8 cellular contexts compared by ENCODE assay signal in the genomic region with DNA sequence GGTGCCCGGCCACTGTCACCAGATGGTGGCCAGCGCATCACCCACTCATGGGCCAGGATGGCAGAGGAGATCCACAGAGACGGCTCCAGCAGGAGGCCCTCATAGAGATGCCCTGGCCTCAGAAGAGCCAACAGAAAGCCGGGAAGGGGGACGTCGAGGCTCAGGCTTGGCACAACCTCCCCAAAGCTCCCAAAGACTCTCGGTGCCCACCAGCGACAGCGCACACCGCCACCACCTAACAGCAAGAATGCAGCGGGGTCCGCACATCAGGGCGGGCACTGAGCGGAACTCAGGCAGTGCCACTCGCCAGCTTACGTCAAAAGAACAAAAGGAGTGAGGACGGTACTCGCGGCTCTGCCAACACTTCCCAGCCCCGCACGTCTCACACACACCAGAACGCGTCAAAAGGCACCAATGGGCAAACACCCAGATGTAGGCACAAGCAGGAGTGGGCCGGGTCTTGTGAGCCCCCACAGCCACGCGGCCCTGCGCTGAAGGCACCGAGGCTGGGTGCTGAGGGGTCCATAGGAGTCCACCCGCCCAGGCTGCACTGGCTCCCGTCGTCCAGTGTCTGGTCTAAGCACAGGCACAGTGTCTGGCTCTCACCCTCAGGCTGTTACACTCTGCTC. TPM values are rescaled to one million over a fixed set of nuclear protein-coding genes. Genes with fewer than 3 reads are reported as not detected.
DNase-seq lines count a peak whose midpoint lies in the region; ATAC-seq, FAIRE-seq and TF ChIP-seq lines count a peak whose summit lies in the region.
"Not testable (repeated sequence)": the region's sequence is repeated elsewhere in the genome, so short reads cannot be mapped to it uniquely, and the experiment has no call there.

No MANE protein-coding gene starts in this region.

- FAIRE-seq in keratinocyte (lab: Jason Lieb, UNC), result not testable (repeated sequence)

- peak overlapping the region; percentile 90 for H3K4me2 ChIP-seq in BLaER1
- peak overlapping the region; percentile 45 for H3K4me2 ChIP-seq in keratinocyte (ENCODE audit: control insufficient read depth, extremely low read depth, insufficient read depth, low read depth, low read length)

- intact Hi-C loops in adrenal gland (cut with DNase I); gastrocnemius medialis (cut with DNase I; ENCODE audit: low total_unique reads); thyroid gland (cut with DNase I): not testable (repeated sequence)

- peaks cover 31% of the 10 kb centered on the region for H3K79me2 ChIP-seq in keratinocyte (ENCODE audit: control insufficient read depth, insufficient read depth, low read length)

- H3K27me3 Mint-ChIP-seq in naive B cell, result not testable (repeated sequence)

- not testable (repeated sequence) for ATAC-seq in naive B cell (ENCODE audit: low read depth in 2 of 2); gastrocnemius medialis

- not testable (repeated sequence) for H3K9me1 ChIP-seq in keratinocyte (ENCODE audit: control insufficient read depth, extremely low read depth, insufficient read depth, low read length)

- in situ Hi-C loops in gastrocnemius medialis (cut with MboI; ENCODE audit: low sequenced_read_pairs in 4 of 4), result not testable (repeated sequence)

- peak overlapping the region in 5 of 8 donors; percentile 8 to 66 (median 33) for H3K4me3 Mint-ChIP-seq in naive B cell

- H3K4me1 ChIP-seq in BLaER1, result peaks cover 72% of the 10 kb centered on the region
- peaks cover 0 to 33% of the 10 kb centered on the region in 2 donors for H3K4me1 ChIP-seq in adrenal gland (replicated peaks in 1 of 2)
- H3K4me1 ChIP-seq in endocrine pancreas (ENCODE audit: control insufficient read depth, insufficient read depth, low read length), result not testable (repeated sequence)
- H3K4me1 ChIP-seq in keratinocyte (ENCODE audit: control insufficient read depth, extremely low read depth, insufficient read depth, low read length), result peaks cover 49% of the 10 kb centered on the region
- H3K4me1 ChIP-seq in gastrocnemius medialis, result peaks cover 60 to 91% of the 10 kb centered on the region in 2 donors
- peaks cover 21 to 53% of the 10 kb centered on the region in 2 donors for H3K4me1 ChIP-seq in thyroid gland

- H3K36me3 Mint-ChIP-seq in naive B cell, result not testable (repeated sequence)

- H3K4me3 ChIP-seq in BLaER1; adrenal gland; endocrine pancreas (ENCODE audit: control insufficient read depth, insufficient read depth, low read length); keratinocyte (ENCODE audit: control insufficient read depth in 2 of 3, extremely low read depth in 1 of 3, insufficient read depth in 2 of 3, low read depth in 1 of 3, low read length in 3 of 3); thyroid gland (replicated peaks in 1 of 3): not testable (repeated sequence)
- H3K4me3 ChIP-seq in LNCaP clone FGC (ENCODE audit: low read depth, low read length), result peak overlapping the region; percentile 25; the same call in 1 of the 2 replicates
- H3K4me3 ChIP-seq in gastrocnemius medialis, result peak overlapping the region; percentile 2 to 51 (median 12)

- not testable (repeated sequence) for H3K9ac ChIP-seq in BLaER1
- H3K9ac ChIP-seq in endocrine pancreas (ENCODE audit: control insufficient read depth, insufficient read depth, low read length) (peak overlapping the region; percentile 66), keratinocyte (ENCODE audit: control insufficient read depth, extremely low read depth, insufficient read depth, low read length) (peak overlapping the region; percentile 9)

- H4K20me1 ChIP-seq in BLaER1, result peaks cover 62% of the 10 kb centered on the region
- not testable (repeated sequence) for H4K20me1 ChIP-seq in keratinocyte (ENCODE audit: control insufficient read depth, extremely low read depth, insufficient read depth, low read length)

- not testable (repeated sequence) for TF ChIP-seq CTCF in LNCaP clone FGC (IDR thresholded peaks at IDR 0.05; ENCODE audit: control insufficient read depth, extremely low read depth, insufficient read depth); adrenal gland (IDR thresholded peaks at IDR 0.05); keratinocyte (optimal IDR thresholded peaks at IDR 0.05 in 1 of 3, IDR thresholded peaks at IDR 0.05 in 1 of 3, conservative IDR thresholded peaks at IDR 0.05 in 1 of 3; ENCODE audit: extremely low read depth in 1 of 3, insufficient read depth in 2 of 3, low read length in 3 of 3); gastrocnemius medialis (IDR thresholded peaks at IDR 0.05 in 4 of 5, conservative IDR thresholded peaks at IDR 0.05 in 1 of 5); thyroid gland (IDR thresholded peaks at IDR 0.05)

- not testable (repeated sequence) for H3K36me3 ChIP-seq in BLaER1; adrenal gland (replicated peaks in 1 of 2); endocrine pancreas (ENCODE audit: control insufficient read depth, insufficient read depth, low read length); keratinocyte (ENCODE audit: control insufficient read depth in 2 of 2, extremely low read depth in 1 of 2, insufficient read depth in 2 of 2, low read length in 2 of 2); gastrocnemius medialis; thyroid gland

- dilution Hi-C loops in keratinocyte (cut with MboI; ENCODE audit: extremely low pct_ligation_motif_present, low sequenced_read_pairs), result not testable (repeated sequence)

- H3K27ac Mint-ChIP-seq in naive B cell, result peak overlapping the region in 2 of 6 donors; percentile 40 to 44

- H3K4me1 Mint-ChIP-seq in naive B cell, result peaks cover 9 to 29% (median 25%) of the 10 kb centered on the region in 3 donors

- WGBS in adrenal gland, 4 donors, result 82 to 92% (median 89%) methylated on average over 7 to 31 of the region's 31 CpGs
- WGBS in thyroid gland, 2 donors, result 86 to 93% methylated on average over 6 to 25 of the region's 31 CpGs

- not testable (repeated sequence) for TF ChIP-seq POLR2A in adrenal gland (IDR thresholded peaks at IDR 0.05); gastrocnemius medialis (IDR thresholded peaks at IDR 0.05); thyroid gland (IDR thresholded peaks at IDR 0.05)

- not testable (repeated sequence) for H3K9me3 ChIP-seq in BLaER1; adrenal gland (replicated peaks in 1 of 3); endocrine pancreas (ENCODE audit: control insufficient read depth, low read length); keratinocyte (ENCODE audit: control insufficient read depth, low read depth, low read length); gastrocnemius medialis; thyroid gland

- not testable (repeated sequence) for H3K27me3 ChIP-seq in BLaER1; adrenal gland; endocrine pancreas (ENCODE audit: control insufficient read depth, insufficient read depth, low read length); keratinocyte (ENCODE audit: control insufficient read depth, extremely low read depth, insufficient read depth, low read length); gastrocnemius medialis; thyroid gland

- not testable (repeated sequence) for DNase-seq in LNCaP clone FGC (ENCODE audit: low read depth); keratinocyte (ENCODE audit: low read depth, low spot score); naive B cell; gastrocnemius medialis; thyroid gland
- DNase-seq in adrenal gland, result peak in 3 of 7 donors; percentile 46 to 72 (median 55)

- not testable (repeated sequence) for H3K9me3 Mint-ChIP-seq in naive B cell

- not testable (repeated sequence) for H2AFZ ChIP-seq in keratinocyte (ENCODE audit: control insufficient read depth, low read length)

- H3K27ac ChIP-seq in BLaER1 (peak overlapping the region; percentile 58; the same call in 1 of the 2 replicates), adrenal gland (peak overlapping the region in 3 of 5 donors; percentile 4 to 92 (median 90)), keratinocyte (ENCODE audit: control insufficient read depth, insufficient read depth, low read length) (peak overlapping the region; percentile 40), gastrocnemius medialis (peak overlapping the region; percentile 98 to 100 (median 98)), thyroid gland (peak overlapping the region in 2 of 3 donors; percentile 51 to 58)

RNA-seq across cellular contexts. Expression of a gene that starts 8.7 kb away (rescaled TPM):
- total RNA-seq in adrenal gland, result 100 to 1,000 TPM in 5 of 8 donors, 10 to 100 TPM in 3; 43.5 to 145 (median 104) TPM
- 100 to 1,000 TPM in 2 of 3 donors, 1 to 10 TPM in 1; 9.2 to 359 (median 104) TPM for polyA plus RNA-seq in adrenal gland
- 10.6 to 22.9 TPM (median 16.4 TPM) in 3 replicates for polyA plus RNA-seq in keratinocyte
- polyA plus RNA-seq in keratinocyte (2011; ENCODE audit: low read depth), result 11.0 TPM
- 3.8 and 11.5 TPM in 2 replicates for polyA plus RNA-seq in keratinocyte (2011; cell fraction: cytosol; rRNA removed)
- polyA plus RNA-seq in keratinocyte (2011; cell fraction: nucleus; rRNA removed), result 104 and 139 TPM in 2 replicates
- 19.6 and 30.4 TPM in 2 replicates for polyA plus RNA-seq in keratinocyte (2012; ENCODE audit: low replicate concordance)
- 39.6 to 62.5 TPM (median 40.9 TPM) in 3 replicates for polyA minus RNA-seq in keratinocyte
- 57.4 TPM for polyA minus RNA-seq in keratinocyte (2011; cell fraction: cytosol; rRNA and poly(A)+ RNA removed)
- 139 and 161 TPM in 2 replicates for polyA minus RNA-seq in keratinocyte (2011; cell fraction: nucleus; rRNA and poly(A)+ RNA removed)
- 10 to 100 TPM in 1 of 6 donors, 1 to 10 TPM in 5; 2.8 to 10.4 (median 4.0) TPM for polyA plus RNA-seq in naive B cell (ENCODE audit: low read depth in 6 of 6)
- total RNA-seq in gastrocnemius medialis, result 100 to 1,000 TPM; 168 to 376 (median 339) TPM
- total RNA-seq in thyroid gland, result 100 to 1,000 TPM in 1 of 4 donors, 10 to 100 TPM in 3; 66.9 to 153 (median 87.7) TPM

RNA-seq across cellular contexts. Expression of a gene that starts 21.4 kb away (rescaled TPM):
- 1 to 10 TPM in 6 of 8 donors, not detected in 2; 1.0 to 4.1 (median 1.8) TPM for total RNA-seq in adrenal gland
- polyA plus RNA-seq in adrenal gland, result 10 to 100 TPM in 1 of 3 donors, 1 to 10 TPM in 1, under 1 TPM in 1; 0.46 to 23.1 (median 6.7) TPM
- polyA plus RNA-seq in keratinocyte, result 0.44 to 0.91 TPM (median 0.58 TPM) in 3 replicates
- not detected for polyA plus RNA-seq in keratinocyte (2011; ENCODE audit: low read depth)
- polyA plus RNA-seq in keratinocyte (2011; cell fraction: cytosol; rRNA removed), result 0.21 and 0.70 TPM in 2 replicates
- polyA plus RNA-seq in keratinocyte (2011; cell fraction: nucleus; rRNA removed), result 1.0 and 2.2 TPM in 2 replicates
- 0.83 and 1.5 TPM in 2 replicates for polyA plus RNA-seq in keratinocyte (2012; ENCODE audit: low replicate concordance)
- polyA minus RNA-seq in keratinocyte, result 0.23 to 0.77 TPM in 2 of 3 replicates, not detected in the other
- polyA minus RNA-seq in keratinocyte (2011; cell fraction: cytosol; rRNA and poly(A)+ RNA removed), result not detected
- 0.74 and 1.2 TPM in 2 replicates for polyA minus RNA-seq in keratinocyte (2011; cell fraction: nucleus; rRNA and poly(A)+ RNA removed)
- 1 to 10 TPM in 4 of 6 donors, under 1 TPM in 1, not detected in 1; 0.66 to 2.7 (median 1.4) TPM for polyA plus RNA-seq in naive B cell (ENCODE audit: low read depth in 6 of 6)
- total RNA-seq in gastrocnemius medialis, result 1 to 10 TPM in 2 of 4 donors, not detected in 2; 1.3 to 4.2 TPM
- total RNA-seq in thyroid gland, result 1 to 10 TPM in 1 of 4 donors, under 1 TPM in 2, not detected in 1; 0.40 to 1.6 (median 0.89) TPM

RNA-seq across cellular contexts. Expression of a gene that starts 28.5 kb away (rescaled TPM):
- total RNA-seq in adrenal gland (100 to 1,000 TPM in 1 of 8 donors, 10 to 100 TPM in 7; 28.4 to 129 (median 60.5) TPM), gastrocnemius medialis (10 to 100 TPM; 39.5 to 71.4 (median 55.9) TPM), thyroid gland (10 to 100 TPM; 27.7 to 51.9 (median 41.5) TPM)
- polyA plus RNA-seq in adrenal gland (10 to 100 TPM; 21.0 to 47.8 (median 43.8) TPM), keratinocyte (38.4 to 52.1 TPM (median 45.9 TPM) in 3 replicates), naive B cell (ENCODE audit: low read depth in 6 of 6) (1 to 10 TPM; 4.2 to 9.4 (median 5.6) TPM)
- 28.3 TPM for polyA plus RNA-seq in keratinocyte (2011; ENCODE audit: low read depth)
- 37.3 and 68.2 TPM in 2 replicates for polyA plus RNA-seq in keratinocyte (2011; cell fraction: cytosol; rRNA removed)
- polyA plus RNA-seq in keratinocyte (2011; cell fraction: nucleus; rRNA removed), result 51.7 and 65.5 TPM in 2 replicates
- polyA plus RNA-seq in keratinocyte (2012; ENCODE audit: low replicate concordance), result 41.9 and 72.5 TPM in 2 replicates
- polyA minus RNA-seq in keratinocyte, result 54.2 to 122 TPM (median 60.8 TPM) in 3 replicates
- 96.1 TPM for polyA minus RNA-seq in keratinocyte (2011; cell fraction: cytosol; rRNA and poly(A)+ RNA removed)
- polyA minus RNA-seq in keratinocyte (2011; cell fraction: nucleus; rRNA and poly(A)+ RNA removed), result 35.2 and 37.6 TPM in 2 replicates

Comparison
In these comparisons a context has a peak if more than half of its experiments do, and no peak if none do; other contexts are left out.
1. H3K27ac ChIP-seq: peak in every context shown above with its lines; median percentile 98 in gastrocnemius medialis; 90 in adrenal gland; 58 in BLaER1; 54 in thyroid gland; 40 in keratinocyte.